ENCODE assay signal across 15 cellular contexts in the genomic region with DNA sequence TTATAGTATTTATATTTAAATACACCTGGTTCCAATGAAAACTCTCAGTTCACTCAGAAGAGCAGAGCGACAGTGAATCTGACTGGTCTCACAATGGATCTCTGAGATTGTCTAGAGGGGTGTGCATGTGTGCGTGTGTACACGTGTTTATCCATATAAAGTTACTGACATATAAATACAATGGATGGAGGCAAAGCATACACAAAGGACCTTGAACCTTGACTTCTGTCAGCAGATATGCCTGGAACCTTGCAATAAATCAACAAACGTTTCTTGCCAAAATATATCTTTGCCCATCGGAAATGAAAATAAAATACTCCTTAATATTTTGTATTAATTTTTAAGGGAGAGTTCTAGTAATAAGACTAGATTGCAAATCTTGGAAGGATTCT. TPM values are rescaled to one million over a fixed set of nuclear protein-coding genes. Genes with fewer than 3 reads are reported as not detected.
DNase-seq lines count a peak whose midpoint lies in the region; ATAC-seq and TF ChIP-seq lines count a peak whose summit lies in the region.
"Had no signal": no experiment of that assay in that cellular context is flagged by ENCODE, and none has a peak within 500 bp of the region (broad histone marks: within the 10 kb centered on the region; RNA-seq: fewer than 3 reads in every experiment).

No MANE protein-coding gene starts in this region.

- no peak for TF ChIP-seq CTCF in body of pancreas (IDR thresholded peaks at IDR 0.05)
- no peak for TF ChIP-seq CTCF in nephron (IDR thresholded peaks at IDR 0.05; ENCODE audit: unreplicated experiment in 3 of 3)
- no peak for TF ChIP-seq CTCF in uterus (IDR thresholded peaks at IDR 0.05)
- no peak for TF ChIP-seq CTCF in neural progenitor cell (IDR thresholded peaks at IDR 0.05)

- H3K27me3 ChIP-seq in body of pancreas (no peaks in the 10 kb centered on the region), uterus (no peaks in the 10 kb centered on the region), neural progenitor cell (no peaks in the 10 kb centered on the region)
- H3K27me3 ChIP-seq: BE2C had no signal

- H3K4me1 ChIP-seq in body of pancreas (peaks cover 23% of the 10 kb centered on the region), uterus (peaks cover 0 to 17% of the 10 kb centered on the region in 2 donors), neural progenitor cell (no peaks in the 10 kb centered on the region)
- H3K4me1 ChIP-seq: A549, BE2C had no signal

- H3K4me2 ChIP-seq in neural progenitor cell = no peak overlapping the region
- H3K4me2 ChIP-seq: A549 had no signal

- no peaks in the 10 kb centered on the region for H3K79me2 ChIP-seq in neural progenitor cell (ENCODE audit: low read depth)

- H3K9ac ChIP-seq in neural progenitor cell = no peak overlapping the region

- ATAC-seq in body of pancreas = no peak
- ATAC-seq in left lobe of liver = peak; percentile 6
- ATAC-seq: A549 had no signal

- H3K36me3 Mint-ChIP-seq in nephron (ENCODE audit: low read depth) (no peaks in the 10 kb centered on the region), neural progenitor cell (peaks cover 4% of the 10 kb centered on the region)
- H3K36me3 Mint-ChIP-seq: CD4-positive, alpha-beta memory T cell had no signal

- H3K4me3 ChIP-seq in body of pancreas (no peak overlapping the region), uterus (no peak overlapping the region), neural progenitor cell (no peak overlapping the region)
- H3K4me3 ChIP-seq: A549 had no signal

- DNase-seq in body of pancreas (no peak), left lobe of liver (ENCODE audit: low spot score) (no peak), uterus (no peak), neural progenitor cell (ENCODE audit: low spot score) (no peak), DMS79 treated with DMSO at 0.1 percent for 48 hours (lab: John Stamatoyannopoulos, UW) (no peak)
- DNase-seq in activated effector memory CD4-positive, alpha-beta T cell treated with anti-CD3 and anti-CD28 coated beads, Interleukin-2, amount 50 U/mL, for 16 hours = no peak
- DNase-seq: BE2C; CD4-positive, alpha-beta memory T cell; DND-41; GDM1; GOT3; H9 had no signal

- WGBS in body of pancreas, 2 donors = 30 to 33% methylated on average over 5 of the region's 5 CpGs

- peaks cover 49% of the 10 kb centered on the region for H3K4me1 Mint-ChIP-seq in nephron
- H3K4me1 Mint-ChIP-seq in neural progenitor cell = no peaks in the 10 kb centered on the region
- H3K4me1 Mint-ChIP-seq: CD4-positive, alpha-beta memory T cell; H9 had no signal

- H3K27me3 Mint-ChIP-seq in nephron (ENCODE audit: low read depth) (no peaks in the 10 kb centered on the region), neural progenitor cell (ENCODE audit: insufficient read depth, low read depth) (peaks cover 3% of the 10 kb centered on the region)

- peak overlapping the region in 2 of 3 experiments; percentile 79 to 82 for H3K27ac Mint-ChIP-seq in nephron
- H3K27ac Mint-ChIP-seq in neural progenitor cell = no peak overlapping the region
- H3K27ac Mint-ChIP-seq: CD4-positive, alpha-beta memory T cell; H9 had no signal

- H3K4me3 Mint-ChIP-seq in nephron (no peak overlapping the region), neural progenitor cell (no peak overlapping the region)
- H3K4me3 Mint-ChIP-seq: CD4-positive, alpha-beta memory T cell; H9 had no signal

- no peaks in the 10 kb centered on the region for H3K36me3 ChIP-seq in body of pancreas (replicated peaks in 1 of 2; ENCODE audit: insufficient read depth in 1 of 2, low read depth in 2 of 2)
- H3K36me3 ChIP-seq in uterus = no peaks in the 10 kb centered on the region
- no peaks in the 10 kb centered on the region for H3K36me3 ChIP-seq in neural progenitor cell
- H3K36me3 ChIP-seq: BE2C had no signal

- no peak overlapping the region for H2AFZ ChIP-seq in neural progenitor cell (replicated peaks)

- no peaks in the 10 kb centered on the region for H4K20me1 ChIP-seq in neural progenitor cell (ENCODE audit: low read depth)

- no peaks in the 10 kb centered on the region for H3F3A ChIP-seq in neural progenitor cell (ENCODE audit: low read depth)

- TF ChIP-seq POLR2A in body of pancreas (IDR thresholded peaks at IDR 0.05) = no peak
- TF ChIP-seq POLR2A in uterus (IDR thresholded peaks at IDR 0.05) = no peak

- H3K9me3 Mint-ChIP-seq in nephron (no peaks in the 10 kb centered on the region), neural progenitor cell (no peaks in the 10 kb centered on the region)
- H3K9me3 Mint-ChIP-seq: H9 had no signal

- H3K27ac ChIP-seq in body of pancreas = peak overlapping the region in 3 of 4 donors; percentile 44 to 52 (median 48)
- peak overlapping the region; percentile 91 to 95 for H3K27ac ChIP-seq in uterus
- H3K27ac ChIP-seq in neural progenitor cell = no peak overlapping the region
- H3K27ac ChIP-seq: A549, C4-2B had no signal

- H3K9me3 ChIP-seq in body of pancreas (no peaks in the 10 kb centered on the region), uterus (no peaks in the 10 kb centered on the region), neural progenitor cell (ENCODE audit: low read depth) (no peaks in the 10 kb centered on the region)
- H3K9me3 ChIP-seq: A549, BE2C had no signal

- intact Hi-C loops in body of pancreas (cut with DNase I) (no loop called here), uterus (cut with DNase I; ENCODE audit: low total_unique reads) (loop anchor here (10.0 kb wide), 1 partner anchor 52 kb away; a partner anchor contains a TSS)

RNA-seq across cellular contexts. Expression of a gene that starts 52.0 kb away (rescaled TPM):
- total RNA-seq in body of pancreas (10 to 100 TPM; 15.2 to 26.2 TPM), left lobe of liver (26.0 TPM), uterus (10 to 100 TPM in 2 of 4 donors, 1 to 10 TPM in 2; 6.1 to 44.9 (median 13.0) TPM), neural progenitor cell (ENCODE audit: low replicate concordance) (0.06 TPM in 1 of 2 replicates, not detected in the other)
